Comparison of ENCODE assay signal across 10 cellular contexts in the genomic region with DNA sequence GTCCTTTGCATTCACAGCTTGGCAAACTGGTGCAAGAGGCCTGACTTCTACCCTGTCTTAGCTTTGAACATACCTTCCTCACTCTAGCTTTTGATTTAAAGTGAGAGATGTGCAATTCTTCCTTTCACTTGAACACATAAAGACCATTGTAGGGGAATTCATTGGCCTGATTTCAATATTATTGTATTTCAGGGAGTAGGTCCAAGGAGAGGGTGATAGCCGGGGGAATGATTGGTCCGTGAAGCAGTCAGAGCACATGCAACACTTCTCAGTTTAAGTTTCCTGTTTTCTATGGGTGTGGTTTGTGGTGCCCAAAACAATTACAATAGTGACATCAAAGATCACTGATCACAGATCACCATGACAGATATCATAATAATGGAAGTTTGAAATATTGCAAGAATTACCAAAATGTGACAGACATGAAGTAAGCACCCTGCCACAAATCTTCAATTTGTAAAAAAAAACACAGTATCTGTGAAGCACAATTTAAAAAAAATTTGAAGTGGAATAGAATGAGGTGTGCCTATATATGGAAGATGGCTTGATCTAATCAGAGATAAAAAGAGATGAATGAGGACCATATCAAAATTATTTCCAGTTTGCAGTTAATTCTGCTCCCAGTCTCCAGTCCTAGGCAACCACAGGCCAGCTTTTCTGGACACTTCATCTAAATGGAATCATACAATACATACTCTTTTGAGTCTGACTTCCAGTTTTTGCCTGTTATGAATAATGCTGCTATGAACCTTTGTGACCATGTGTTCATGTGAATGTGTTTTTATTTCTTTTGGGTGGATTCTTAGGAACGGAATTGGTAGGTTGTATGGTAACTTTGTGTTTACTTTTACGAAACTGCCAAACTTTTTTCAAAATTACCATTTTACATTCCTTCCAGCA. TPM values are rescaled to one million over a fixed set of nuclear protein-coding genes. Genes with fewer than 3 reads are reported as not detected.
DNase-seq lines count a peak whose midpoint lies in the region; ATAC-seq and TF ChIP-seq lines count a peak whose summit lies in the region.
"Had no signal": no experiment of that assay in that cellular context is flagged by ENCODE, and none has a peak within 500 bp of the region (broad histone marks: within the 10 kb centered on the region; RNA-seq: fewer than 3 reads in every experiment).

No MANE protein-coding gene starts in this region.

- H3K9me3 ChIP-seq in adipocyte (ENCODE audit: control insufficient read depth, low read length) (no peaks in the 10 kb centered on the region), osteoblast (ENCODE audit: low read depth, low read length) (no peaks in the 10 kb centered on the region)
- H3K9me3 ChIP-seq: heart left ventricle had no signal

- H3K27me3 ChIP-seq in adipocyte (replicated peaks; ENCODE audit: control insufficient read depth, insufficient read depth, low read length): no peaks in the 10 kb centered on the region
- no peaks in the 10 kb centered on the region for H3K27me3 ChIP-seq in osteoblast (ENCODE audit: insufficient read depth, low read length)
- H3K27me3 ChIP-seq: heart left ventricle had no signal

- no peaks in the 10 kb centered on the region for H3K4me1 ChIP-seq in adipocyte (ENCODE audit: control insufficient read depth, insufficient read depth, low read length)
- peaks cover 12% of the 10 kb centered on the region for H3K4me1 ChIP-seq in osteoblast (ENCODE audit: insufficient read depth, low read length)

- H3K4me3 ChIP-seq in GM12865 (ENCODE audit: low read depth, low read length) (no peak overlapping the region), adipocyte (ENCODE audit: low read length) (no peak overlapping the region), osteoblast (ENCODE audit: insufficient read depth, low read length) (no peak overlapping the region)
- H3K4me3 ChIP-seq: heart left ventricle had no signal

- peak overlapping the region; percentile 35 for H3K27ac ChIP-seq in osteoblast (ENCODE audit: low read depth, low read length)

- H3K4me2 ChIP-seq in osteoblast (ENCODE audit: insufficient read depth, low read length): no peak overlapping the region

- DNase-seq in GM12865 (ENCODE audit: low read depth) (peak; percentile 61), adipocyte (ENCODE audit: low read depth) (peak; percentile 33), osteoblast (ENCODE audit: insufficient read length, low spot score, missing footprints) (peak; percentile 36), nucleus accumbens (lab: John Stamatoyannopoulos, UW) (no peak), NCI-H1694 (lab: John Stamatoyannopoulos, UW) (no peak)
- DNase-seq: heart left ventricle, NCI-H524 had no signal

- peaks cover 10% of the 10 kb centered on the region for H3K79me2 ChIP-seq in osteoblast (ENCODE audit: insufficient read depth, low read length)

- H2AFZ ChIP-seq in osteoblast (ENCODE audit: low read length): no peak overlapping the region

- H4K20me1 ChIP-seq in osteoblast (ENCODE audit: insufficient read depth, low read length): no peaks in the 10 kb centered on the region

- no peak overlapping the region for H3K9ac ChIP-seq in adipocyte (ENCODE audit: low read length)

- ATAC-seq in HG03432 (IDR thresholded peaks at IDR 0.05; ENCODE audit: unreplicated experiment): peak; percentile 67
- ATAC-seq in HG03045 (IDR thresholded peaks at IDR 0.05; ENCODE audit: unreplicated experiment): no peak
- no peak for ATAC-seq in GM21367 (IDR thresholded peaks at IDR 0.05; ENCODE audit: unreplicated experiment)

- H3K36me3 ChIP-seq in adipocyte (ENCODE audit: control insufficient read depth, insufficient read depth, low read length, severe bottlenecking) (no peaks in the 10 kb centered on the region), osteoblast (ENCODE audit: insufficient read depth, low read length) (no peaks in the 10 kb centered on the region)

- TF ChIP-seq CTCF in GM12865 (IDR thresholded peaks at IDR 0.05; ENCODE audit: insufficient read depth, low read depth, low read length, missing control alignments): no peak
- no peak for TF ChIP-seq CTCF in osteoblast (IDR thresholded peaks at IDR 0.05; ENCODE audit: extremely low read depth, low read depth, low read length)

RNA-seq across cellular contexts. Expression of a gene that starts 23.2 kb away (rescaled TPM):
- 14.8 and 20.0 TPM in 2 replicates for total RNA-seq in osteoblast

RNA-seq across cellular contexts. Expression of a gene that starts 30.0 kb away (rescaled TPM):
- total RNA-seq in osteoblast: 3.3 and 4.7 TPM in 2 replicates

Comparison
In these comparisons a context has a peak if more than half of its experiments do, and no peak if none do; other contexts are left out.
1. DNase-seq: peak in GM12865 (single experiment), adipocyte (single experiment) and osteoblast (single experiment); none in nucleus accumbens (0 of 56) and NCI-H1694 (single experiment).